ENCODE assay signal across 12 cellular contexts in genomic region chrX:70437921-70438665, GRCh38. TPM values are rescaled to one million over a fixed set of nuclear protein-coding genes. Genes with fewer than 3 reads are reported as not detected.
A peak's percentile ranks its signal among the peaks of the same experiment; 100 is the strongest.
DNase-seq lines count a peak whose midpoint lies in the region; ATAC-seq and TF ChIP-seq lines count a peak whose summit lies in the region.
"Had no signal": no experiment of that assay in that cellular context is flagged by ENCODE, and none has a peak within 500 bp of the region (broad histone marks: within the 10 kb centered on the region; RNA-seq: fewer than 3 reads in every experiment).

No MANE protein-coding gene starts in this region.

- H3K27ac ChIP-seq in mammary epithelial cell (ENCODE audit: insufficient read depth, low read depth, low read length) = no peak overlapping the region
- no peak overlapping the region for H3K27ac ChIP-seq in PC-3 (ENCODE audit: low read length)
- H3K27ac ChIP-seq in thoracic aorta = peak overlapping the region; percentile 56 to 99
- H3K27ac ChIP-seq: SJCRH30 had no signal

- H3K4me1 Mint-ChIP-seq in MCF 10A (ENCODE audit: insufficient read depth, unreplicated experiment) = peaks cover 10% of the 10 kb centered on the region

- dilution Hi-C loops in mammary epithelial cell (cut with HindIII; ENCODE audit: low sequenced_read_pairs) = no loop called here

- in situ Hi-C loops in mammary epithelial cell (cut with MboI; ENCODE audit: low sequenced_read_pairs in 2 of 2) = no loop called here

- no peak overlapping the region for H3K4me2 ChIP-seq in mammary epithelial cell (ENCODE audit: insufficient read depth, low read depth, low read length)
- no peak overlapping the region for H3K4me2 ChIP-seq in PC-3 (ENCODE audit: low read length)

- H3K9me2 ChIP-seq in PC-3 (replicated peaks; ENCODE audit: low read length) = no peaks in the 10 kb centered on the region

- H3K36me3 ChIP-seq in mammary epithelial cell (ENCODE audit: insufficient read depth, low read length) (no peaks in the 10 kb centered on the region), PC-3 (ENCODE audit: low read depth, low read length) (no peaks in the 10 kb centered on the region), thoracic aorta (no peaks in the 10 kb centered on the region)
- H3K36me3 ChIP-seq: SJCRH30 had no signal

- H3K27me3 ChIP-seq in mammary epithelial cell (ENCODE audit: insufficient read depth, low read length) = no peaks in the 10 kb centered on the region
- no peaks in the 10 kb centered on the region for H3K27me3 ChIP-seq in PC-3 (ENCODE audit: low read length)
- no peaks in the 10 kb centered on the region for H3K27me3 ChIP-seq in thoracic aorta (replicated peaks; ENCODE audit: insufficient read depth)
- H3K27me3 ChIP-seq: SJCRH30 had no signal

- H3K9me3 ChIP-seq in mammary epithelial cell (replicated peaks; ENCODE audit: insufficient read depth, low read length) = no peaks in the 10 kb centered on the region
- no peaks in the 10 kb centered on the region for H3K9me3 ChIP-seq in PC-3 (ENCODE audit: low read length)
- no peaks in the 10 kb centered on the region for H3K9me3 ChIP-seq in thoracic aorta
- H3K9me3 ChIP-seq: SJCRH30 had no signal

- DNase-seq in MCF 10A (ENCODE audit: unreplicated experiment) (peak; percentile 43), mammary epithelial cell (no peak), PC-3 (peak; percentile 19), choroid plexus epithelial cell (ENCODE audit: low read depth) (peak; percentile 13), thoracic aorta (ENCODE audit: low spot score) (no peak), GM10266 (ENCODE audit: extremely low spot score) (no peak)
- DNase-seq: NCI-H146, NCI-H345, NCI-H69 had no signal

- H3K27ac Mint-ChIP-seq in MCF 10A (ENCODE audit: low read depth, unreplicated experiment) = no peak overlapping the region

- TF ChIP-seq CTCF in MCF 10A (IDR thresholded peaks at IDR 0.05; ENCODE audit: unreplicated experiment) (no peak), mammary epithelial cell (conservative IDR thresholded peaks at IDR 0.05 in 1 of 2, IDR thresholded peaks at IDR 0.05 in 1 of 2; ENCODE audit: extremely low read depth in 1 of 2, insufficient read depth in 1 of 2, low read depth in 1 of 2, low read length in 2 of 2) (no peak), PC-3 (conservative IDR thresholded peaks at IDR 0.05; ENCODE audit: low read depth, low read length) (no peak), choroid plexus epithelial cell (conservative IDR thresholded peaks at IDR 0.05; ENCODE audit: low read depth, low read length) (no peak), thoracic aorta (IDR thresholded peaks at IDR 0.05) (no peak), GM10266 (IDR thresholded peaks at IDR 0.05; ENCODE audit: control insufficient read depth, insufficient read depth, low read depth, missing control alignments) (no peak)

- CTCF ChIA-PET in MCF 10A (lab: Yijun Ruan, JAX) (interaction anchor here (1.0 kb wide), 1 partner anchor 13 kb away, joined by 3 read pairs; no protein-coding TSS in a partner anchor), mammary epithelial cell (lab: Charles Lee; ENCODE audit: low non-redundant PET) (no interaction called here), PC-3 (lab: Charles Lee) (no interaction called here)

- no peaks in the 10 kb centered on the region for H3K79me2 ChIP-seq in mammary epithelial cell (ENCODE audit: insufficient read depth, low read length)
- H3K79me2 ChIP-seq in PC-3 (ENCODE audit: low read length) = no peaks in the 10 kb centered on the region

- WGBS in mammary epithelial cell (ENCODE audit: low coverage, missing lambda C conversion rate) = 48% methylated on average over 8 of the region's 8 CpGs

- BruUV-seq in MCF 10A (replicated peaks; lab: Mats Ljungman, UMichigan) (no TSS peak), mammary epithelial cell (replicated peaks; lab: Mats Ljungman, UMichigan) (no TSS peak), PC-3 (replicated peaks; lab: Mats Ljungman, UMichigan) (no TSS peak)

- intact Hi-C loops in MCF 10A (cut with micrococcal nuclease) (loop anchor here (10.0 kb wide), 1 partner anchor 303 kb away; the partner anchor contains the start of gene IGBP1), mammary epithelial cell (cut with micrococcal nuclease) (no loop called here), PC-3 (cut with micrococcal nuclease) (no loop called here)

- no peaks in the 10 kb centered on the region for H3K9me3 Mint-ChIP-seq in MCF 10A (ENCODE audit: unreplicated experiment)

- H3F3A ChIP-seq in PC-3 (ENCODE audit: low read length, unreplicated experiment) = no peaks in the 10 kb centered on the region

- no peak overlapping the region for H3K4me3 Mint-ChIP-seq in MCF 10A (ENCODE audit: unreplicated experiment)

- H3K4me1 ChIP-seq in mammary epithelial cell (ENCODE audit: insufficient read depth, low read length) (peaks cover 21% of the 10 kb centered on the region), PC-3 (ENCODE audit: insufficient read depth, low read length) (peaks cover 23% of the 10 kb centered on the region), thoracic aorta (ENCODE audit: control insufficient read depth in 1 of 2, low read depth in 2 of 2) (peaks cover 2 to 20% of the 10 kb centered on the region in 2 donors)

- no peak overlapping the region for H3K4me3 ChIP-seq in mammary epithelial cell (replicated peaks in 1 of 3; ENCODE audit: insufficient read depth in 1 of 3, low read depth in 2 of 3, low read length in 3 of 3)
- no peak overlapping the region for H3K4me3 ChIP-seq in PC-3 (ENCODE audit: low read length)
- no peak overlapping the region for H3K4me3 ChIP-seq in choroid plexus epithelial cell (ENCODE audit: low read depth, low read length)
- no peak overlapping the region for H3K4me3 ChIP-seq in thoracic aorta
- H3K4me3 ChIP-seq: SJCRH30 had no signal

- H3K27me3 Mint-ChIP-seq in MCF 10A (ENCODE audit: insufficient read depth, unreplicated experiment) = peaks cover 58% of the 10 kb centered on the region

- peaks cover 5% of the 10 kb centered on the region for H3K36me3 Mint-ChIP-seq in MCF 10A (ENCODE audit: insufficient read depth, unreplicated experiment)

- no peak overlapping the region for H2AFZ ChIP-seq in mammary epithelial cell (ENCODE audit: low read depth, low read length)
- no peak overlapping the region for H2AFZ ChIP-seq in PC-3 (ENCODE audit: low read length)

- H4K20me1 ChIP-seq in mammary epithelial cell (ENCODE audit: insufficient read depth, low read length) = no peaks in the 10 kb centered on the region
- no peaks in the 10 kb centered on the region for H4K20me1 ChIP-seq in PC-3 (ENCODE audit: low read length)

- ATAC-seq in PC-3 (no peak), thoracic aorta (ENCODE audit: insufficient number of reproducible peaks, low FRiP score, low read depth) (no peak), HG02642 (IDR thresholded peaks at IDR 0.05; ENCODE audit: poor library complexity, unreplicated experiment) (no peak), HG03354 (IDR thresholded peaks at IDR 0.05; ENCODE audit: poor library complexity, severe bottlenecking, unreplicated experiment) (no peak)

- POLR2A ChIA-PET in MCF 10A (lab: Yijun Ruan, JAX) (no interaction called here), PC-3 (lab: Charles Lee; ENCODE audit: unreplicated experiment) (no interaction called here)

- H3K9ac ChIP-seq in mammary epithelial cell (ENCODE audit: insufficient read depth, low read length) (no peak overlapping the region), PC-3 (ENCODE audit: low read length) (no peak overlapping the region)

RNA-seq across cellular contexts. Expression of gene DLG3, which starts 6.5 kb away (rescaled TPM):
- 12.8 and 20.1 TPM in 2 replicates for total RNA-seq in MCF 10A (2022)
- 10 to 100 TPM; 12.3 to 18.2 TPM for total RNA-seq in mammary epithelial cell
- 11.1 TPM for polyA plus RNA-seq in mammary epithelial cell
- 7.8 TPM for polyA minus RNA-seq in mammary epithelial cell
- 26.4 and 32.7 TPM in 2 replicates for total RNA-seq in PC-3 (2014; rRNA removed)
- total RNA-seq in thoracic aorta = 10 to 100 TPM; 17.3 to 18.7 TPM

RNA-seq across cellular contexts. Expression of gene GDPD2, which starts 15.0 kb away (rescaled TPM):
- total RNA-seq in MCF 10A (2022) = not detected in 2 replicates
- under 1 TPM; 0.17 to 0.45 TPM for total RNA-seq in mammary epithelial cell
- 0.14 TPM for polyA plus RNA-seq in mammary epithelial cell
- not detected for polyA minus RNA-seq in mammary epithelial cell
- 0.04 TPM in 1 of 2 replicates, not detected in the other for total RNA-seq in PC-3 (2014; rRNA removed)
- not detected for total RNA-seq in thoracic aorta

Comparison
In these comparisons a context has a peak if more than half of its experiments do, and no peak if none do; other contexts are left out.
1. DNase-seq: peak in MCF 10A (single experiment), PC-3 (single experiment) and choroid plexus epithelial cell (single experiment); none in mammary epithelial cell (single experiment), thoracic aorta (single experiment) and GM10266 (single experiment).
2. H3K27ac ChIP-seq: peak in thoracic aorta (2 of 2); none in mammary epithelial cell (single experiment) and PC-3 (single experiment).